In the genomic region with DNA sequence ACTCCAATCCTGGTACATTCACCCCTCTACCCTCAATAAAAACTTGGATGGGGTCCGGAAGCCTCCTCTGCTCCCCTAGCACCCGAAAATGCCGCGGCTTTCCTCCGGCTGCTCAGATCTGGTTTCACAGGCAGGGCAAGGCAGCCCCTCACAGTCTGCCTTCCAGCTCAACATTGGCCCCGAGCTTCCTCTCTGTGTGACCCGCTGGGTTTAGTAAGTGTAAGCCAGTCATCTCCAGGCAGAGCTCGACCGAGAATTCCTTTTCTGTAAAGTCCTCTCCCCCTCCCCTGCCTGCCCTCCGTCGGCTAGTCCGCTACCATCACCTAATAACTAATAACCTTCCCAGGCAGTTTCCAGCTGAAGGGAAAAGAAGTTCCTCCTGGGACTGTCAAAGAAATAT, we compare ENCODE assay signal across 10 cellular contexts. TPM values are rescaled to one million over a fixed set of nuclear protein-coding genes. Genes with fewer than 3 reads are reported as not detected.
A peak's percentile ranks its signal among the peaks of the same experiment; 100 is the strongest.
DNase-seq lines count a peak whose midpoint lies in the region; ATAC-seq and TF ChIP-seq lines count a peak whose summit lies in the region.
"Had no signal": no experiment of that assay in that cellular context is flagged by ENCODE, and none has a peak within 500 bp of the region (broad histone marks: within the 10 kb centered on the region; RNA-seq: fewer than 3 reads in every experiment).

No MANE protein-coding gene starts in this region.

- H3K4me3 Mint-ChIP-seq in nephron progenitor cell: peak overlapping the region; percentile 83

- H3K27ac ChIP-seq in ACC112 (ENCODE audit: low read depth, low read length): peak overlapping the region; percentile 82
- H3K27ac ChIP-seq in Peyer's patch: peak overlapping the region in 1 of 4 donors; percentile 7
- H3K27ac ChIP-seq: C4-2B had no signal

- H3K79me2 ChIP-seq in ACC112 (ENCODE audit: control insufficient read depth, insufficient read depth, low read length, unreplicated experiment): peaks cover 59% of the 10 kb centered on the region

- peak overlapping the region; percentile 2 for H2AFZ ChIP-seq in ACC112 (ENCODE audit: low read length, unreplicated experiment)

- ATAC-seq in GM21526 (IDR thresholded peaks at IDR 0.05; ENCODE audit: low FRiP score, unreplicated experiment): no peak
- no peak for ATAC-seq in HG02763 (IDR thresholded peaks at IDR 0.05; ENCODE audit: unreplicated experiment)

- no peaks in the 10 kb centered on the region for H3K27me3 ChIP-seq in ACC112 (ENCODE audit: insufficient read depth, low read length)
- H3K27me3 ChIP-seq in Peyer's patch: no peaks in the 10 kb centered on the region

- no peaks in the 10 kb centered on the region for H3K9me3 Mint-ChIP-seq in nephron progenitor cell

- H3K4me3 ChIP-seq in ACC112 (ENCODE audit: low read depth, low read length): peak overlapping the region; percentile 90
- H3K4me3 ChIP-seq in Peyer's patch: peak overlapping the region in 3 of 4 donors; percentile 3 to 38 (median 5)
- peak overlapping the region; percentile 62 for H3K4me3 ChIP-seq in fibroblast of pulmonary artery (replicated peaks; ENCODE audit: low read depth, low read length)

- H3K4me1 Mint-ChIP-seq in nephron progenitor cell: peaks cover 72% of the 10 kb centered on the region

- TF ChIP-seq CTCF in Peyer's patch (IDR thresholded peaks at IDR 0.05) (no peak), fibroblast of pulmonary artery (IDR thresholded peaks at IDR 0.05; ENCODE audit: low read length, missing control alignments) (no peak), nephron progenitor cell (IDR thresholded peaks at IDR 0.05) (no peak)

- DNase-seq in Peyer's patch (no peak), fibroblast of pulmonary artery (ENCODE audit: low read depth) (peak; percentile 43), nephron progenitor cell (peak; percentile 31), SKM-1 treated with dmso at 0.1 percent for 144 hours (lab: John Stamatoyannopoulos, UW; ENCODE audit: unreplicated experiment) (no peak), cortex of kidney (lab: John Stamatoyannopoulos, UW) (no peak)
- DNase-seq: activated T-cell treated with anti-CD3 and anti-CD28 coated beads, Interleukin-2, amount 50 U/mL, for 1 hour had no signal

- no peak overlapping the region for H3K27ac Mint-ChIP-seq in nephron progenitor cell

- no peak for TF ChIP-seq POLR2A in Peyer's patch (IDR thresholded peaks at IDR 0.05)

- H3K36me3 Mint-ChIP-seq in nephron progenitor cell (ENCODE audit: low read depth): no peaks in the 10 kb centered on the region

- H3K27me3 Mint-ChIP-seq in nephron progenitor cell (ENCODE audit: low read depth, poor library complexity): peaks cover 61% of the 10 kb centered on the region

- H3K4me1 ChIP-seq in ACC112 (ENCODE audit: control insufficient read depth, insufficient read depth, low read length, unreplicated experiment): peaks cover 55% of the 10 kb centered on the region
- peaks cover 0 to 4% (median 0%) of the 10 kb centered on the region in 4 donors for H3K4me1 ChIP-seq in Peyer's patch

- H3K9me3 ChIP-seq in Peyer's patch: no peaks in the 10 kb centered on the region

- H3K36me3 ChIP-seq in ACC112 (ENCODE audit: insufficient read depth, low read length) (no peaks in the 10 kb centered on the region), Peyer's patch (no peaks in the 10 kb centered on the region)

RNA-seq across cellular contexts. Expression of a gene that starts 3.4 kb away (rescaled TPM):
- total RNA-seq in Peyer's patch: 1 to 10 TPM in 2 of 4 donors, under 1 TPM in 1, not detected in 1; 0.19 to 1.7 (median 1.3) TPM

Comparison
In these comparisons a context has a peak if more than half of its experiments do, and no peak if none do; other contexts are left out.
1. H3K4me3 ChIP-seq: peak in every context shown above with its lines; median percentile 90 in ACC112; 62 in fibroblast of pulmonary artery; 5 in Peyer's patch.
2. DNase-seq: peak in fibroblast of pulmonary artery (single experiment) and nephron progenitor cell (single experiment); none in Peyer's patch (0 of 3), SKM-1 treated with dmso at 0.1 percent for 144 hours (single experiment) and cortex of kidney (single experiment).